26 cellular contexts compared by ENCODE assay signal in the genomic region with DNA sequence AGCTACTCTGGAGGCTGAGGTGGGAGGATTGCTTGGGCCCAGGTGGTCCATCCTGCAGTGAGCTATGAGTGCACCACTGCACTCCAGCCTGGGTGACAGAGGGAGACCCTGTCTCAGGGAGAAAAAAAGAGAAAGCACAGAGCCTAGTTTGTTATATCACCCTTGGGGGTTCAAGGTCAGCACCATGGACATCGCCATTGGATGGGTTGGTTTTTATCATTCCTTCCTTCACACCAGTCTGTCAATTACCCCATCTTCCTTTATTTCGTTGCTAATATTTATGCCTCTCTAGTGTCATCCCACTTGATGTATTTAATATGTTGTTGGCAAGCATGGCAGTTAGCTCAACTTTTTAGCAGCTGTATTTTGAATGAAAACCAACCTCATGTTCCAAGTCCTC.
"Had no signal": no experiment of that assay in that cellular context is flagged by ENCODE, and none has a peak within 500 bp of the region (broad histone marks: within the 10 kb centered on the region; RNA-seq: fewer than 3 reads in every experiment).

No MANE protein-coding gene starts in this region.

- H3K9me3 ChIP-seq: heart left ventricle had no signal

- H3K27ac ChIP-seq: brain microvascular endothelial cell, coronary artery, dorsolateral prefrontal cortex, WERI-Rb-1 had no signal

- DNase-seq: activated B cell treated with CpG ODN at 0.5 μM for 24 hours; activated CD4-positive, alpha-beta T cell treated with anti-CD3 and anti-CD28 coated beads for 48 hours; activated CD4-positive, alpha-beta T cell treated with anti-CD3 and anti-CD28 coated beads, Interleukin-2, amount 50 U/mL, for 1 hour; activated CD4-positive, alpha-beta T cell treated with anti-CD3 and anti-CD28 coated beads, Interleukin-2, amount 50 U/mL, for 48 hours; activated CD8-positive, alpha-beta memory T cell treated with anti-CD3 and anti-CD28 coated beads for 24 hours; activated CD8-positive, alpha-beta T cell treated with anti-CD3 and anti-CD28 coated beads for 36 hours; activated effector memory CD4-positive, alpha-beta T cell treated with Interleukin-2 at 50 U/mL for 16 hours; activated gamma-delta T cell treated with Interleukin-2 at 50 U/mL for 16 hours; activated naive CD4-positive, alpha-beta T cell treated with anti-CD3 and anti-CD28 coated beads, Interleukin-2, amount 50 U/mL, for 16 hours; activated naive CD4-positive, alpha-beta T cell treated with Interleukin-2 at 50 U/mL for 16 hours; activated T-cell treated with anti-CD3 and anti-CD28 coated beads, Interleukin-2, amount 50 U/mL, for 4 hours; amniotic stem cell; anterior cingulate cortex; brain microvascular endothelial cell; dorsolateral prefrontal cortex; effector memory CD4-positive, alpha-beta T cell; endodermal cell; foreskin melanocyte; heart left ventricle; T-helper 17 cell; T1000; WERI-Rb-1 had no signal

- H3K4me3 ChIP-seq: coronary artery, dorsolateral prefrontal cortex, heart left ventricle had no signal

- H3K27me3 ChIP-seq: brain microvascular endothelial cell, dorsolateral prefrontal cortex, heart left ventricle had no signal

- H3K36me3 ChIP-seq: brain microvascular endothelial cell, heart left ventricle, WERI-Rb-1 had no signal

- ATAC-seq: activated CD4-positive, CD25-positive, alpha-beta regulatory T cell treated with anti-CD3 and anti-CD28 coated beads, Interleukin-2, amount 50 U/mL, for 24 hours; activated CD8-positive, alpha-beta T cell treated with anti-CD3 and anti-CD28 coated beads for 36 hours; activated T-cell treated with anti-CD3 and anti-CD28 coated beads, Interleukin-2, amount 50 U/mL, for 4 hours; activated T-helper 17 cell treated with anti-CD3 and anti-CD28 coated beads, Interleukin-2, amount 50 U/mL, for 72 hours; esophagus mucosa; heart left ventricle; T-helper 17 cell had no signal
